Comparison of ENCODE assay signal across 19 cellular contexts in the genomic region with DNA sequence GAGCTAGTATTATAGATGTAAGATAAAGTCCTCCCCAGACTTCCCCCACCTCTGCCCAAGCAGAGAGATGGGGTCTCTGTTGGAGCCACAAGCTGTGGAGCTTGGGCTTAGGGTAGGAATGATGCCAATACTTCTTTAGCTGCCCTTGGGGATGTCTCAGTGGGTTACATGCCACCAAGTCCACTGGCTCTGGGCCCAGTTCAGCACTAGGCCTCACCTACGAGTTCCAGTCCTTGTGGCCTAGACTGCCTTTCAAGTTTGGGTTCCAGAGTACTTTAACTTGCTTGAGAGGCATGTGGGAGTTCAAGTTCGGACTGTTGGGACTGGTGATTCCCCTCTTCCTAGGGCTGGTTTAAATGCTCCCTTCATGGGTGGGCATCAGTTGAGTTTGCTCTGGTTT.
DNase-seq lines count a peak whose midpoint lies in the region; ATAC-seq, FAIRE-seq and TF ChIP-seq lines count a peak whose summit lies in the region.
"Had no signal": no experiment of that assay in that cellular context is flagged by ENCODE, and none has a peak within 500 bp of the region (broad histone marks: within the 10 kb centered on the region; RNA-seq: fewer than 3 reads in every experiment).

No MANE protein-coding gene starts in this region.

- no peak overlapping the region for H3K4ac ChIP-seq in H1 (replicated peaks; ENCODE audit: insufficient read length, low read depth, low read length)

- H3K4me1 ChIP-seq in heart left ventricle = peaks cover 0 to 46% (median 15%) of the 10 kb centered on the region in 12 donors
- no peaks in the 10 kb centered on the region for H3K4me1 ChIP-seq in H1 (replicated peaks in 1 of 4; ENCODE audit: control insufficient read depth in 3 of 4, insufficient read depth in 4 of 4, low read length in 3 of 4)
- H3K4me1 ChIP-seq in gastrocnemius medialis = peaks cover 19 to 28% of the 10 kb centered on the region in 2 donors
- H3K4me1 ChIP-seq in stomach = peaks cover 0 to 7% (median 2%) of the 10 kb centered on the region in 4 donors

- peak overlapping the region; percentile 68; the same call in 1 of the 2 replicates for H4K8ac ChIP-seq in H1 (ENCODE audit: extremely low read depth, insufficient read depth, low read length)

- 63 to 71% (median 65%) methylated on average over 2 of the region's 2 CpGs for WGBS in heart left ventricle, 4 donors
- 86% methylated on average over 2 of the region's 2 CpGs; no CpG with 5 or more reads in 1 of the 2 experiments for WGBS in H1 (ENCODE audit: extremely low coverage in 1 of 2, insufficient coverage in 1 of 2, insufficient read length in 1 of 2, insufficient replicate concordance in 2 of 2, low coverage in 1 of 2, low lambda C conversion rate in 2 of 2, missing lambda C conversion rate in 1 of 2), 2 experiments
- WGBS in stomach, 5 donors = 67 to 92% (median 86%) methylated on average over 2 of the region's 2 CpGs

- POLR2A ChIA-PET in H1 (lab: Charles Lee; ENCODE audit: partially characterized antibody) = no interaction called here

- H3K9ac ChIP-seq in H1 (replicated peaks in 1 of 4; ENCODE audit: extremely low read depth in 1 of 4, low read depth in 3 of 4, low read length in 3 of 4) = no peak overlapping the region
- H3K9ac ChIP-seq: BLaER1, GM23248 had no signal

- H2BK120ac ChIP-seq in H1 (replicated peaks; ENCODE audit: low read depth, low read length) = no peak overlapping the region

- CTCF ChIA-PET in H1 (lab: Charles Lee; ENCODE audit: partially characterized antibody) = no interaction called here

- H3K27ac ChIP-seq in heart left ventricle (no peak overlapping the region), H1 (ENCODE audit: low read depth, low read length) (no peak overlapping the region), gastrocnemius medialis (peak overlapping the region; percentile 7 to 70 (median 18)), stomach (no peak overlapping the region)
- H3K27ac ChIP-seq: BLaER1, GM23248, HL-60 had no signal

- H3K27me3 ChIP-seq in heart left ventricle (no peaks in the 10 kb centered on the region), H1 (replicated peaks in 1 of 4; ENCODE audit: control insufficient read depth in 3 of 4, extremely low read depth in 1 of 4, insufficient read depth in 3 of 4, low read length in 3 of 4) (no peaks in the 10 kb centered on the region), gastrocnemius medialis (no peaks in the 10 kb centered on the region), stomach (no peaks in the 10 kb centered on the region)
- H3K27me3 ChIP-seq: BLaER1 had no signal

- no peak overlapping the region for H2BK12ac ChIP-seq in H1 (ENCODE audit: low read depth, low read length)

- no peak for TF ChIP-seq RAD21 in H1 (IDR thresholded peaks at IDR 0.05 in 1 of 2, conservative IDR thresholded peaks at IDR 0.05 in 1 of 2; ENCODE audit: low read depth in 2 of 2, low read length in 2 of 2)

- H3K79me1 ChIP-seq in H1 (ENCODE audit: low read depth, low read length) = no peaks in the 10 kb centered on the region

- TF ChIP-seq CTCF in heart left ventricle (IDR thresholded peaks at IDR 0.05) (no peak), H1 (IDR thresholded peaks at IDR 0.05; ENCODE audit: control extremely low read depth in 1 of 3, insufficient read depth in 1 of 3, low read depth in 1 of 3, low read length in 3 of 3) (no peak), gastrocnemius medialis (IDR thresholded peaks at IDR 0.05 in 4 of 5, conservative IDR thresholded peaks at IDR 0.05 in 1 of 5) (no peak), stomach (IDR thresholded peaks at IDR 0.05) (no peak)

- no peak overlapping the region for H2BK20ac ChIP-seq in H1 (ENCODE audit: low read length)

- H3K18ac ChIP-seq in H1 (ENCODE audit: extremely low read depth, low read length) = no peak overlapping the region

- no peaks in the 10 kb centered on the region for H3K36me3 ChIP-seq in heart left ventricle
- H3K36me3 ChIP-seq in H1 (ENCODE audit: control insufficient read depth in 2 of 4, insufficient read depth in 4 of 4, low read length in 3 of 4) = no peaks in the 10 kb centered on the region
- H3K36me3 ChIP-seq in gastrocnemius medialis = no peaks in the 10 kb centered on the region
- H3K36me3 ChIP-seq in stomach = no peaks in the 10 kb centered on the region
- H3K36me3 ChIP-seq: BLaER1 had no signal

- H3K4me3 ChIP-seq in heart left ventricle (no peak overlapping the region), H1 (ENCODE audit: extremely low read depth in 1 of 4, insufficient read depth in 2 of 4, low read depth in 3 of 4, low read length in 4 of 4) (no peak overlapping the region), gastrocnemius medialis (no peak overlapping the region), stomach (no peak overlapping the region)
- H3K4me3 ChIP-seq: BLaER1, GM23248 had no signal

- no peak overlapping the region for H3K14ac ChIP-seq in H1 (ENCODE audit: insufficient read length)

- no peak overlapping the region for H2AK5ac ChIP-seq in H1 (ENCODE audit: low read depth, low read length)

- no peak overlapping the region for H2BK5ac ChIP-seq in H1 (ENCODE audit: low read depth, low read length)

- H3K4me2 ChIP-seq in H1 (ENCODE audit: insufficient read depth in 1 of 2, low read depth in 2 of 2, low read length in 2 of 2) = no peak overlapping the region

- no peak overlapping the region for H2AFZ ChIP-seq in H1 (ENCODE audit: low read length)
- H2AFZ ChIP-seq: GM23248 had no signal

- no peak for TF ChIP-seq EP300 in H1 (IDR thresholded peaks at IDR 0.05; ENCODE audit: borderline replicate concordance in 1 of 2, low read depth in 2 of 2, low read length in 2 of 2)
- TF ChIP-seq EP300 in stomach (IDR thresholded peaks at IDR 0.05) = no peak

- H3K56ac ChIP-seq in H1 (replicated peaks; ENCODE audit: insufficient read length, low read depth, low read length) = no peak overlapping the region

- DNase-seq in heart left ventricle (peak in 1 of 5 donors; percentile 33), Right ventricle myocardium inferior (ENCODE audit: missing footprints) (no peak), H1 (ENCODE audit: low read depth in 1 of 2, low spot score in 2 of 2) (no peak), gastrocnemius medialis (no peak), urothelium cell line (ENCODE audit: low spot score) (no peak), stomach (no peak), OCI-M1 (lab: John Stamatoyannopoulos, UW) (no peak)
- DNase-seq: 8988T; CD4-positive, alpha-beta memory T cell; DMS153; DMS79; GDM1; GM23248; HCEC 1CT had no signal

- no peak for FAIRE-seq in H1 (lab: Jason Lieb, UNC)
- FAIRE-seq in urothelium cell line (lab: Jason Lieb, UNC) = peak; percentile 86
- FAIRE-seq: GM12892, GM18507, H54 had no signal

- H3K23ac ChIP-seq in H1 (ENCODE audit: insufficient read length) = no peak overlapping the region

- H4K20me1 ChIP-seq in H1 (replicated peaks in 1 of 2; ENCODE audit: control insufficient read depth in 1 of 2, insufficient read depth in 2 of 2, low read length in 2 of 2) = no peaks in the 10 kb centered on the region
- H4K20me1 ChIP-seq: BLaER1 had no signal

- H3K23me2 ChIP-seq in H1 (ENCODE audit: low read depth, low read length) = no peaks in the 10 kb centered on the region

- intact Hi-C loops in heart left ventricle (cut with DNase I) (no loop called here), Right ventricle myocardium inferior (cut with DNase I) (no loop called here), gastrocnemius medialis (cut with DNase I; ENCODE audit: low total_unique reads) (no loop called here), stomach (cut with DNase I; ENCODE audit: low total_unique reads) (no loop called here)

- H2BK15ac ChIP-seq in H1 (ENCODE audit: low read length) = no peak overlapping the region

- no peak for TF ChIP-seq POLR2A in heart left ventricle (IDR thresholded peaks at IDR 0.05)
- no peak for TF ChIP-seq POLR2A in H1 (IDR thresholded peaks at IDR 0.05; ENCODE audit: control extremely low read depth in 1 of 2, low read depth in 2 of 2, low read length in 2 of 2)
- no peak for TF ChIP-seq POLR2A in gastrocnemius medialis (IDR thresholded peaks at IDR 0.05)
- TF ChIP-seq POLR2A in stomach (IDR thresholded peaks at IDR 0.05) = no peak

- peaks cover 0 to 24% (median 5%) of the 10 kb centered on the region in 12 donors for H3K9me3 ChIP-seq in heart left ventricle
- peaks cover 9 to 11% of the 10 kb centered on the region in 2 experiments; a peak in 3 of 4 replicates for H3K9me3 ChIP-seq in H1 (ENCODE audit: insufficient read depth in 2 of 2, low read depth in 1 of 2, low read length in 1 of 2)
- peaks cover 0 to 3% (median 0%) of the 10 kb centered on the region in 3 donors for H3K9me3 ChIP-seq in gastrocnemius medialis
- H3K9me3 ChIP-seq in stomach = peaks cover 4 to 10% (median 7%) of the 10 kb centered on the region in 4 donors

- no peak overlapping the region for H4K91ac ChIP-seq in H1 (replicated peaks; ENCODE audit: insufficient read length, low read length)

- in situ Hi-C loops in gastrocnemius medialis (cut with MboI; ENCODE audit: low sequenced_read_pairs in 4 of 4) = no loop called here

- H4K5ac ChIP-seq in H1 (ENCODE audit: insufficient read length, low read depth, low read length) = no peak overlapping the region

- H3K79me2 ChIP-seq in H1 (ENCODE audit: control insufficient read depth in 1 of 2, insufficient read depth in 2 of 2, low read length in 2 of 2) = no peaks in the 10 kb centered on the region

- ATAC-seq in heart left ventricle (peak in 3 of 4 donors; percentile 26 to 38 (median 29)), Right ventricle myocardium inferior (no peak), gastrocnemius medialis (no peak)

TF ChIP-seq in H1, 55 proteins besides CTCF, POLR2A, EP300 and RAD21:
- TF ChIP-seq FOSL1 (IDR thresholded peaks at IDR 0.05; ENCODE audit: insufficient read depth, low read depth, low read length) (no peak), TAF1 (IDR thresholded peaks at IDR 0.05; ENCODE audit: low read depth, low read length) (no peak), SRF (IDR thresholded peaks at IDR 0.05; ENCODE audit: low read depth, low read length) (no peak), CBX8 (IDR thresholded peaks at IDR 0.05; ENCODE audit: borderline replicate concordance, low read depth, low read length) (no peak), MAFK (IDR thresholded peaks at IDR 0.05; ENCODE audit: low read depth, low read length) (no peak), TBP (IDR thresholded peaks at IDR 0.05; ENCODE audit: low read depth, low read length) (no peak), RBBP5 (IDR thresholded peaks at IDR 0.05; ENCODE audit: borderline replicate concordance, low read depth, low read length) (no peak), KDM4A (IDR thresholded peaks at IDR 0.05; ENCODE audit: low read depth, low read length, severe bottlenecking) (no peak), POLR2AphosphoS5 (IDR thresholded peaks at IDR 0.05; ENCODE audit: low read depth, low read length) (no peak), CTBP2 (IDR thresholded peaks at IDR 0.05; ENCODE audit: borderline replicate concordance, insufficient read depth, insufficient read length, low read length) (no peak), BCL11A (IDR thresholded peaks at IDR 0.05; ENCODE audit: low read depth in 2 of 2, low read length in 2 of 2) (no peak), YY1 (IDR thresholded peaks at IDR 0.05; ENCODE audit: low read depth, low read length) (no peak), SP2 (IDR thresholded peaks at IDR 0.05; ENCODE audit: low read length) (no peak), TCF12 (IDR thresholded peaks at IDR 0.05; ENCODE audit: low read depth, low read length) (no peak)

Comparison
In these comparisons a context has a peak if more than half of its experiments do, and no peak if none do; other contexts are left out.
1. ATAC-seq: peak in heart left ventricle (3 of 4); none in Right ventricle myocardium inferior (single experiment) and gastrocnemius medialis (0 of 2).
2. H3K27ac ChIP-seq: peak in gastrocnemius medialis (4 of 4); none in heart left ventricle (0 of 12), H1 (single experiment) and stomach (0 of 5).